In genomic region chr21:33308586-33309490, GRCh38 we compare ENCODE assay signal across 8 cellular contexts. TPM values are rescaled to one million over a fixed set of nuclear protein-coding genes. Genes with fewer than 3 reads are reported as not detected.
DNase-seq lines count a peak whose midpoint lies in the region; ATAC-seq, FAIRE-seq and TF ChIP-seq lines count a peak whose summit lies in the region.

No MANE protein-coding gene starts in this region.

- TF ChIP-seq POLR2A in IMR-90 (IDR thresholded peaks at IDR 0.05; ENCODE audit: low read depth, low read length) = no peak
- no peak for TF ChIP-seq POLR2A in right lobe of liver (IDR thresholded peaks at IDR 0.05)

- no peak for FAIRE-seq in urothelium cell line (lab: Jason Lieb, UNC)

- no TSS peak for BruUV-seq in IMR-90 (replicated peaks; lab: Mats Ljungman, UMichigan)

- no peak overlapping the region for H3K14ac ChIP-seq in IMR-90 (replicated peaks; ENCODE audit: low read depth, low read length)

- peaks cover 2% of the 10 kb centered on the region; the same call in 1 of the 2 replicates for H3K9me3 ChIP-seq in IMR-90 (ENCODE audit: control insufficient read depth, insufficient read depth, low read length)
- H3K9me3 ChIP-seq in SJCRH30 (replicated peaks) = peaks cover 11% of the 10 kb centered on the region
- H3K9me3 ChIP-seq in right lobe of liver = no peaks in the 10 kb centered on the region

- dilution Hi-C loops in IMR-90 (cut with HindIII; ENCODE audit: low sequenced_read_pairs, unreplicated experiment) = no loop called here

- no peak overlapping the region for H2AK9ac ChIP-seq in IMR-90 (replicated peaks; ENCODE audit: low read depth, low read length, poor library complexity)

- H4K20me1 ChIP-seq in IMR-90 (ENCODE audit: insufficient read depth, low read length) = no peaks in the 10 kb centered on the region

- CTCF ChIA-PET in IMR-90 (lab: Yijun Ruan, JAX) = interaction anchor here (0.8 kb wide), 1 partner anchor 53 kb away, joined by 7 read pairs; no protein-coding TSS in a partner anchor

- no peak overlapping the region for H2AFZ ChIP-seq in IMR-90 (replicated peaks; ENCODE audit: low read length, poor library complexity)

- no peak overlapping the region for H4K5ac ChIP-seq in IMR-90 (ENCODE audit: low read depth, low read length)

- no peak overlapping the region for H2BK20ac ChIP-seq in IMR-90 (ENCODE audit: low read depth, low read length)

- no peak overlapping the region for H3K18ac ChIP-seq in IMR-90 (ENCODE audit: low read depth, low read length)

- TF ChIP-seq CTCF in GM12874 (IDR thresholded peaks at IDR 0.05; ENCODE audit: insufficient read depth, low read depth, low read length) (0 out of 2 replicates have a peak, but pooled peaks have one; percentile 17), IMR-90 (conservative IDR thresholded peaks at IDR 0.05; ENCODE audit: low read depth, low read length) (no peak), right lobe of liver (IDR thresholded peaks at IDR 0.05) (peak in 1 of 4 donors; percentile 6)

- no peak overlapping the region for H2BK120ac ChIP-seq in IMR-90 (ENCODE audit: low read depth, low read length)

- H3K9me1 ChIP-seq in IMR-90 (ENCODE audit: insufficient read depth, low read length) = no peaks in the 10 kb centered on the region

- no peak overlapping the region for H2BK5ac ChIP-seq in IMR-90 (ENCODE audit: low read depth, low read length, poor library complexity, severe bottlenecking)

- no peaks in the 10 kb centered on the region for H3K79me1 ChIP-seq in IMR-90 (ENCODE audit: low read depth in 1 of 2, low read length in 2 of 2)

- no peak overlapping the region for H3K4me2 ChIP-seq in IMR-90 (ENCODE audit: low read depth, low read length)

- no CpG with 5 or more reads among the region's 6 CpGs for WGBS in IMR-90 (ENCODE audit: extremely low coverage in 2 of 2, insufficient read length in 1 of 2), 2 experiments
- WGBS in right lobe of liver (ENCODE audit: insufficient coverage, low coverage, low lambda C conversion rate, missing lambda C conversion rate) = 57% methylated on average over 6 of the region's 6 CpGs

- no peaks in the 10 kb centered on the region for H3K36me3 ChIP-seq in IMR-90 (ENCODE audit: control insufficient read depth, insufficient read depth, low read length)
- H3K36me3 ChIP-seq in SJCRH30 = no peaks in the 10 kb centered on the region
- no peaks in the 10 kb centered on the region for H3K36me3 ChIP-seq in right lobe of liver

- H3K27ac ChIP-seq in IMR-90 (ENCODE audit: insufficient read depth, low read length) (no peak overlapping the region), SJCRH30 (peak overlapping the region; percentile 70), right lobe of liver (no peak overlapping the region)

- H3K23ac ChIP-seq in IMR-90 (ENCODE audit: low read depth, low read length) = no peak overlapping the region

- 0 out of 2 replicates have a peak, but pooled peaks cover 4% of the 10 kb centered on the region for H3K27me3 ChIP-seq in IMR-90 (ENCODE audit: control insufficient read depth, insufficient read depth, low read length)
- H3K27me3 ChIP-seq in SJCRH30 = no peaks in the 10 kb centered on the region
- H3K27me3 ChIP-seq in right lobe of liver = no peaks in the 10 kb centered on the region

- POLR2A ChIA-PET in IMR-90 (lab: Charles Lee; ENCODE audit: unreplicated experiment) = no interaction called here

- H3K4ac ChIP-seq in IMR-90 (ENCODE audit: low read depth, low read length) = no peak overlapping the region

- in situ Hi-C loops in IMR-90 (cut with MboI; ENCODE audit: low sequenced_read_pairs) = no loop called here

- H4K91ac ChIP-seq in IMR-90 (ENCODE audit: insufficient read depth, low read depth, low read length) = no peak overlapping the region

- DNase-seq in IMR-90 = peak; percentile 55
- DNase-seq in SJCRH30 = peak; percentile 99 to 100
- DNase-seq in right lobe of liver = no peak
- no peak for DNase-seq in urothelium cell line (ENCODE audit: low spot score)
- DNase-seq in C1 segment of cervical spinal cord (lab: John Stamatoyannopoulos, UW) = no peak
- DNase-seq in EL = no peak

- H2BK15ac ChIP-seq in IMR-90 (ENCODE audit: low read depth, low read length) = no peak overlapping the region

- H3K9ac ChIP-seq in IMR-90 (ENCODE audit: low read depth, low read length) = no peak overlapping the region

- H3K4me1 ChIP-seq in IMR-90 (ENCODE audit: control insufficient read depth, insufficient read depth, low read length) (no peaks in the 10 kb centered on the region), SJCRH30 (peaks cover 38% of the 10 kb centered on the region), right lobe of liver (peaks cover 0 to 20% (median 9%) of the 10 kb centered on the region in 4 donors)

- H4K8ac ChIP-seq in IMR-90 (ENCODE audit: low read depth in 2 of 2, low read length in 2 of 2) = no peak overlapping the region

- H3K56ac ChIP-seq in IMR-90 (ENCODE audit: extremely low read depth, insufficient read depth, low read length) = no peak overlapping the region

- no peak overlapping the region for H3K4me3 ChIP-seq in IMR-90 (ENCODE audit: insufficient read depth, low read depth, low read length)
- no peak overlapping the region for H3K4me3 ChIP-seq in SJCRH30
- H3K4me3 ChIP-seq in right lobe of liver = no peak overlapping the region

- intact Hi-C loops in IMR-90 (cut with micrococcal nuclease) = no loop called here
- intact Hi-C loops in right lobe of liver (cut with DNase I) = no loop called here

- no peak overlapping the region for H2AK5ac ChIP-seq in IMR-90 (ENCODE audit: low read depth, low read length)

- TF ChIP-seq RAD21 in IMR-90 (IDR thresholded peaks at IDR 0.05; ENCODE audit: low read length) = no peak

- peak; percentile 69 for ATAC-seq in GM21526 (IDR thresholded peaks at IDR 0.05; ENCODE audit: low FRiP score, unreplicated experiment)
- peak; percentile 40 for ATAC-seq in IMR-90 (ENCODE audit: low read depth)
- ATAC-seq in right lobe of liver = no peak

TF ChIP-seq in IMR-90, 13 proteins besides CTCF, POLR2A, EP300 and RAD21:
- no peak for TF ChIP-seq CEBPB (IDR thresholded peaks at IDR 0.05; ENCODE audit: low read depth, low read length)
- peak; percentile 27; the same call in 1 of the 2 replicates for TF ChIP-seq BHLHE40 (IDR thresholded peaks at IDR 0.05; ENCODE audit: low read depth, low read length)
TF ChIP-seq in IMR-90: peak in this region for 1.

RNA-seq across cellular contexts. Expression of gene IFNAR1, which starts 15.9 kb away (rescaled TPM):
- total RNA-seq in IMR-90 (2012; rRNA removed) (9.9 and 12.8 TPM in 2 replicates), right lobe of liver (10 to 100 TPM; 31.6 to 68.2 (median 48.6) TPM)
- polyA plus RNA-seq in IMR-90 (2012; rRNA removed) = 5.9 and 7.8 TPM in 2 replicates
- polyA plus RNA-seq in IMR-90 (2012; cell fraction: cytosol; rRNA removed) = 5.6 and 7.5 TPM in 2 replicates
- polyA plus RNA-seq in IMR-90 (2012; cell fraction: nucleus; rRNA removed; ENCODE audit: low replicate concordance) = 1.5 and 2.8 TPM in 2 replicates
- total RNA-seq in SJCRH30 (2014; rRNA removed; shearing (Covaris generic)) = 25.9 and 30.1 TPM in 2 replicates

RNA-seq across cellular contexts. Expression of gene IL10RB, which starts 42.7 kb away (rescaled TPM):
- total RNA-seq in IMR-90 (2012; rRNA removed) (40.8 and 45.2 TPM in 2 replicates), right lobe of liver (10 to 100 TPM; 10.5 to 24.2 (median 20.3) TPM)
- polyA plus RNA-seq in IMR-90 (2012; rRNA removed) = 19.0 and 20.1 TPM in 2 replicates
- 14.0 and 20.3 TPM in 2 replicates for polyA plus RNA-seq in IMR-90 (2012; cell fraction: cytosol; rRNA removed)
- 4.2 and 13.3 TPM in 2 replicates for polyA plus RNA-seq in IMR-90 (2012; cell fraction: nucleus; rRNA removed; ENCODE audit: low replicate concordance)
- total RNA-seq in SJCRH30 (2014; rRNA removed; shearing (Covaris generic)) = 7.0 and 8.8 TPM in 2 replicates

Comparison
In these comparisons a context has a peak if more than half of its experiments do, and no peak if none do; other contexts are left out.
1. ATAC-seq: peak in GM21526 (single experiment) and IMR-90 (single experiment); none in right lobe of liver (0 of 4).
2. DNase-seq: peak in IMR-90 (single experiment) and SJCRH30 (2 of 2); none in right lobe of liver (0 of 3), urothelium cell line (single experiment), C1 segment of cervical spinal cord (0 of 14) and EL (single experiment).